ENCODE assay signal across 33 cellular contexts in the genomic region with DNA sequence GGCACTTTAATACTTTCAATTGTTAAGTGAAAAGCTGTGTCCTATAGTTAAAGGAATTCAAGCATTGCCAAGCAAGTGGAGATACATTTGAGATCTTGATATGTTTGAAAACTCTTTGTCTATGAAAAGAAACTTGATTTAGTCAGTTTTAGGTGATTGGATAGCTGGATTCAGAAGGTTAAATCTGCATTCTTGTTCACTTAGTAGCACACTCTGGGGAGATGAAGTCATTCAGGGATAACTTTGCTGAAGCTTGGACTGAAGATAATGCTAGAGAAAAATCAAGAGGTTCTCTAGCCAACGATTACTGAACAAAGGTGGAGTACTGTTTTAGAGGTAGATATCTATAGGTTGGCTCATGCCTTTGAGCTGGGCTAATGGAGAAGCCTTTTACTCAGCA.
A peak's percentile ranks its signal among the peaks of the same experiment; 100 is the strongest.
DNase-seq lines count a peak whose midpoint lies in the region; ATAC-seq, FAIRE-seq and TF ChIP-seq lines count a peak whose summit lies in the region.
"Had no signal": no experiment of that assay in that cellular context is flagged by ENCODE, and none has a peak within 500 bp of the region (broad histone marks: within the 10 kb centered on the region; RNA-seq: fewer than 3 reads in every experiment).

No MANE protein-coding gene starts in this region.

- CTCF ChIA-PET in AG04450 (lab: Charles Lee), result no interaction called here
- CTCF ChIA-PET in endothelial cell of umbilical vein (lab: Charles Lee), result interaction anchor here (1.5 kb wide), 1 partner anchor 61 kb away, joined by 5 read pairs; no protein-coding TSS in a partner anchor
- CTCF ChIA-PET in PC-9 (lab: Charles Lee), result no interaction called here

- BruUV-seq in endothelial cell of umbilical vein (replicated peaks; lab: Mats Ljungman, UMichigan), result no TSS peak
- no TSS peak for BruUV-seq in PC-9 (replicated peaks; lab: Mats Ljungman, UMichigan)

- H3K9me2 ChIP-seq in PC-9 (ENCODE audit: insufficient read depth), result no peaks in the 10 kb centered on the region

- TF ChIP-seq POLR2A in endothelial cell of umbilical vein (IDR thresholded peaks at IDR 0.05; ENCODE audit: low read depth, low read length) (no peak), sigmoid colon (IDR thresholded peaks at IDR 0.05) (no peak)

- H4K20me1 ChIP-seq in endothelial cell of umbilical vein (replicated peaks; ENCODE audit: control insufficient read depth, extremely low read depth, insufficient read depth, low read length), result no peaks in the 10 kb centered on the region
- no peaks in the 10 kb centered on the region for H4K20me1 ChIP-seq in PC-9 (ENCODE audit: insufficient read depth)

- no peak for TF ChIP-seq EP300 in sigmoid colon (IDR thresholded peaks at IDR 0.05)

- 38 to 69% methylated on average over 1 of the region's 1 CpG for WGBS in sigmoid colon, 2 donors

- intact Hi-C loops in endothelial cell of umbilical vein (cut with micrococcal nuclease) (loop anchor here (5.0 to 10.0 kb wide), 2 partner anchors 898 to 1414 kb away; no protein-coding TSS in a partner anchor), PC-9 (cut with micrococcal nuclease; ENCODE audit: unreplicated experiment) (no loop called here), sigmoid colon (cut with DNase I) (no loop called here)

- no peak overlapping the region for H3K27ac ChIP-seq in AG04450 (ENCODE audit: low read depth, low read length)
- no peak overlapping the region for H3K27ac ChIP-seq in endothelial cell of umbilical vein (ENCODE audit: insufficient read depth, low read depth, low read length)
- H3K27ac ChIP-seq in coronary artery, result no peak overlapping the region
- no peak overlapping the region for H3K27ac ChIP-seq in PC-9
- H3K27ac ChIP-seq in sigmoid colon, result no peak overlapping the region
- H3K27ac ChIP-seq: esophagus muscularis mucosa, neural progenitor cell, pancreas had no signal

- no peaks in the 10 kb centered on the region for H3F3A ChIP-seq in PC-9 (ENCODE audit: insufficient read depth, low read depth)

- H3K9me3 ChIP-seq in AG04450 (ENCODE audit: control insufficient read depth, insufficient read depth, low read length) (no peaks in the 10 kb centered on the region), endothelial cell of umbilical vein (replicated peaks; ENCODE audit: control insufficient read depth, insufficient read depth, low read length) (no peaks in the 10 kb centered on the region), PC-9 (ENCODE audit: insufficient read depth, low read depth) (no peaks in the 10 kb centered on the region), sigmoid colon (no peaks in the 10 kb centered on the region)
- H3K9me3 ChIP-seq: esophagus muscularis mucosa, pancreas had no signal

- peak; percentile 63 for FAIRE-seq in endothelial cell of umbilical vein (lab: Jason Lieb, UNC)
- FAIRE-seq: HTR-8/SVneo had no signal

- H3K79me2 ChIP-seq in endothelial cell of umbilical vein (ENCODE audit: control insufficient read depth, insufficient read depth, low read length) (no peaks in the 10 kb centered on the region), PC-9 (ENCODE audit: low read depth) (no peaks in the 10 kb centered on the region)

- H3K4me1 ChIP-seq in endothelial cell of umbilical vein (ENCODE audit: control insufficient read depth, extremely low read depth, insufficient read depth, low read length) (no peaks in the 10 kb centered on the region), PC-9 (replicated peaks; ENCODE audit: insufficient read depth) (no peaks in the 10 kb centered on the region), sigmoid colon (no peaks in the 10 kb centered on the region)
- H3K4me1 ChIP-seq: esophagus muscularis mucosa, neural progenitor cell, pancreas had no signal

- TF ChIP-seq CTCF in AG04450 (IDR thresholded peaks at IDR 0.05; ENCODE audit: low read depth, low read length) (no peak), endothelial cell of umbilical vein (IDR thresholded peaks at IDR 0.05; ENCODE audit: extremely low read depth in 1 of 2, insufficient read depth in 1 of 2, low read depth in 1 of 2, low read length in 2 of 2) (no peak), coronary artery (IDR thresholded peaks at IDR 0.05) (no peak), PC-9 (conservative IDR thresholded peaks at IDR 0.05) (no peak), sigmoid colon (IDR thresholded peaks at IDR 0.05) (no peak)

- H3K4me2 ChIP-seq in endothelial cell of umbilical vein (ENCODE audit: insufficient read depth, low read length) (no peak overlapping the region), PC-9 (no peak overlapping the region)
- H3K4me2 ChIP-seq: neural progenitor cell had no signal

- H3K27me3 ChIP-seq in AG04450 (ENCODE audit: control insufficient read depth, insufficient read depth, low read length) (no peaks in the 10 kb centered on the region), endothelial cell of umbilical vein (ENCODE audit: control insufficient read depth in 2 of 2, insufficient read depth in 2 of 2, low read length in 2 of 2) (no peaks in the 10 kb centered on the region), PC-9 (ENCODE audit: insufficient read depth, low read depth) (no peaks in the 10 kb centered on the region), sigmoid colon (no peaks in the 10 kb centered on the region)
- H3K27me3 ChIP-seq: esophagus muscularis mucosa, neural progenitor cell had no signal

- ATAC-seq in GM21447 (IDR thresholded peaks at IDR 0.05; ENCODE audit: unreplicated experiment), result no peak
- ATAC-seq: left lobe of liver, Panc1, pancreas had no signal

- H3K4me3 ChIP-seq in AG04450 (ENCODE audit: low read depth, low read length) (no peak overlapping the region), endothelial cell of umbilical vein (replicated peaks in 1 of 3; ENCODE audit: insufficient read depth in 1 of 3, low read depth in 1 of 3, low read length in 3 of 3) (no peak overlapping the region), coronary artery (no peak overlapping the region), PC-9 (no peak overlapping the region), sigmoid colon (no peak overlapping the region)
- H3K4me3 ChIP-seq: esophagus muscularis mucosa, neural progenitor cell, pancreas had no signal

- H3K9ac ChIP-seq in endothelial cell of umbilical vein (replicated peaks; ENCODE audit: extremely low read depth, insufficient read depth, low read length), result no peak overlapping the region
- H3K9ac ChIP-seq: neural progenitor cell had no signal

- DNase-seq in AG04450 (ENCODE audit: low read depth, low spot score) (peak; percentile 4), amniotic epithelial cell (ENCODE audit: low read depth) (peak; percentile 7), endothelial cell of umbilical vein (ENCODE audit: low read depth, low spot score) (peak; percentile 8), iris pigment epithelial cell (ENCODE audit: low read depth) (peak; percentile 51), coronary artery (ENCODE audit: low spot score) (no peak), PC-9 (no peak), sigmoid colon (no peak)
- DNase-seq: activated CD4-positive, alpha-beta memory T cell treated with anti-CD3 and anti-CD28 coated beads, Interleukin-2, amount 10 ng/mL, durations not matched to agents 7 days and 5 days; activated CD4-positive, alpha-beta T cell treated with anti-CD3 and anti-CD28 coated beads for 1 hour; activated CD8-positive, alpha-beta memory T cell treated with anti-CD3 and anti-CD28 coated beads, Interleukin-2, amount 50 U/mL, for 4 hours; activated naive CD4-positive, alpha-beta T cell treated with anti-CD3 and anti-CD28 coated beads for 36 hours; CD4-positive, alpha-beta T cell; central memory CD4-positive, alpha-beta T cell; dermis blood vessel endothelial cell; endodermal cell; immature natural killer cell; KBM-7; mesendoderm; NCI-H1105; NCI-H187 treated with DMSO at 0.1 percent for 48 hours; NCI-H526; NK-92 treated with Interleukin-12 subunit alpha and Interleukin-12 subunit beta, amount 100 ng/mL, for 24 hours; pancreas; retina; SHP77; stimulated activated CD4-positive, alpha-beta T cell treated with anti-CD3 and anti-CD28 coated beads, Interleukin-1b, Interleukin-23, amount 100 ng/mL, for 48 hours; stimulated activated naive CD4-positive, alpha-beta T cell treated with Interleukin-2 at 50 U/mL for 16 hours had no signal

- dilution Hi-C loops in endothelial cell of umbilical vein (cut with MboI; ENCODE audit: extremely low pct_ligation_motif_present, low sequenced_read_pairs), result no loop called here

- no peaks in the 10 kb centered on the region for H3K36me3 ChIP-seq in endothelial cell of umbilical vein (ENCODE audit: control insufficient read depth in 2 of 2, extremely low read depth in 1 of 2, insufficient read depth in 2 of 2, low read length in 2 of 2)
- H3K36me3 ChIP-seq in PC-9 (ENCODE audit: low read depth), result no peaks in the 10 kb centered on the region
- H3K36me3 ChIP-seq in sigmoid colon, result no peaks in the 10 kb centered on the region
- H3K36me3 ChIP-seq: esophagus muscularis mucosa, neural progenitor cell, pancreas had no signal

- no peak overlapping the region for H2AFZ ChIP-seq in endothelial cell of umbilical vein (ENCODE audit: low read depth, low read length)
- no peak overlapping the region for H2AFZ ChIP-seq in PC-9
- H2AFZ ChIP-seq: neural progenitor cell had no signal

- H3K9me1 ChIP-seq in endothelial cell of umbilical vein (replicated peaks; ENCODE audit: control insufficient read depth, extremely low read depth, insufficient read depth, low read length), result no peaks in the 10 kb centered on the region

- POLR2A ChIA-PET in AG04450 (lab: Yijun Ruan, JAX), result no interaction called here
- POLR2A ChIA-PET in endothelial cell of umbilical vein (lab: Charles Lee), result no interaction called here
- POLR2A ChIA-PET in PC-9 (lab: Charles Lee; ENCODE audit: unreplicated experiment), result no interaction called here

TF ChIP-seq in endothelial cell of umbilical vein, 7 proteins besides CTCF, POLR2A, EP300 and RAD21:
- TF ChIP-seq FOS (IDR thresholded peaks at IDR 0.05; ENCODE audit: borderline replicate concordance, insufficient read depth, low read length) (no peak), JUN (IDR thresholded peaks at IDR 0.05; ENCODE audit: borderline replicate concordance, insufficient read depth, insufficient read length, low read depth) (no peak)
- TF ChIP-seq, protein P1, sequence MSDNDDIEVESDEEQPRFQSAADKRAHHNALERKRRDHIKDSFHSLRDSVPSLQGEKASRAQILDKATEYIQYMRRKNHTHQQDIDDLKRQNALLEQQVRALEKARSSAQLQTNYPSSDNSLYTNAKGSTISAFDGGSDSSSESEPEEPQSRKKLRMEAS (IDR thresholded peaks at IDR 0.05; ENCODE audit: insufficient read depth, insufficient read length), result no peak

Comparison
In these comparisons a context has a peak if more than half of its experiments do, and no peak if none do; other contexts are left out.
1. DNase-seq: peak in AG04450 (single experiment), amniotic epithelial cell (single experiment), endothelial cell of umbilical vein (single experiment) and iris pigment epithelial cell (single experiment); none in coronary artery (single experiment), PC-9 (0 of 2) and sigmoid colon (single experiment).